ENCODE assay signal across 2 cellular contexts in genomic region chr17:40129498-40129897, GRCh38.
TF ChIP-seq lines count a peak whose summit lies in the region.

No MANE protein-coding gene starts in this region.

TF ChIP-seq in WTC11, 78 proteins besides CTCF, POLR2A, EP300 and RAD21 (continues in another document):
- no peak for TF ChIP-seq E2F5 (CRISPR knock-in tag; IDR thresholded peaks at IDR 0.05)
- no peak for TF ChIP-seq SP1 (CRISPR knock-in tag; conservative IDR thresholded peaks at IDR 0.05)
- no peak for TF ChIP-seq MAX (CRISPR knock-in tag; IDR thresholded peaks at IDR 0.05)
- TF ChIP-seq ZNF416 (CRISPR knock-in tag; IDR thresholded peaks at IDR 0.05), result no peak
- no peak for TF ChIP-seq MLX (CRISPR knock-in tag; IDR thresholded peaks at IDR 0.05)
- TF ChIP-seq MXD4 (CRISPR knock-in tag; IDR thresholded peaks at IDR 0.05; ENCODE audit: borderline replicate concordance), result no peak
- TF ChIP-seq PREB (CRISPR knock-in tag; IDR thresholded peaks at IDR 0.05; ENCODE audit: borderline replicate concordance), result no peak
- TF ChIP-seq USF1 (CRISPR knock-in tag; IDR thresholded peaks at IDR 0.05), result no peak
- no peak for TF ChIP-seq ZNF396 (CRISPR knock-in tag; IDR thresholded peaks at IDR 0.05; ENCODE audit: borderline replicate concordance)
- no peak for TF ChIP-seq ATF2 (CRISPR knock-in tag; IDR thresholded peaks at IDR 0.05; ENCODE audit: borderline replicate concordance, low read depth)
- no peak for TF ChIP-seq NFYB (CRISPR knock-in tag; conservative IDR thresholded peaks at IDR 0.05; ENCODE audit: low read depth)
- no peak for TF ChIP-seq FOXP4 (CRISPR knock-in tag; IDR thresholded peaks at IDR 0.05)
- TF ChIP-seq ZNF532 (CRISPR knock-in tag; IDR thresholded peaks at IDR 0.05; ENCODE audit: borderline replicate concordance), result no peak

TF ChIP-seq in endothelial cell of umbilical vein, 7 proteins besides CTCF, POLR2A, EP300 and RAD21:
- TF ChIP-seq MYC (IDR thresholded peaks at IDR 0.05; ENCODE audit: low read depth, low read length) (no peak), GATA2 (IDR thresholded peaks at IDR 0.05; ENCODE audit: insufficient read depth, insufficient read length, low read depth, low read length) (no peak), EZH2 (IDR thresholded peaks at IDR 0.05; ENCODE audit: borderline replicate concordance, low read depth, low read length, severe bottlenecking) (no peak), MAX (IDR thresholded peaks at IDR 0.05; ENCODE audit: insufficient read depth, insufficient read length) (no peak), FOS (IDR thresholded peaks at IDR 0.05; ENCODE audit: borderline replicate concordance, insufficient read depth, low read length) (no peak), JUN (IDR thresholded peaks at IDR 0.05; ENCODE audit: borderline replicate concordance, insufficient read depth, insufficient read length, low read depth) (no peak), POLR2AphosphoS5 (IDR thresholded peaks at IDR 0.05; ENCODE audit: insufficient read depth, low read depth, low read length) (no peak)
